In the genomic region with DNA sequence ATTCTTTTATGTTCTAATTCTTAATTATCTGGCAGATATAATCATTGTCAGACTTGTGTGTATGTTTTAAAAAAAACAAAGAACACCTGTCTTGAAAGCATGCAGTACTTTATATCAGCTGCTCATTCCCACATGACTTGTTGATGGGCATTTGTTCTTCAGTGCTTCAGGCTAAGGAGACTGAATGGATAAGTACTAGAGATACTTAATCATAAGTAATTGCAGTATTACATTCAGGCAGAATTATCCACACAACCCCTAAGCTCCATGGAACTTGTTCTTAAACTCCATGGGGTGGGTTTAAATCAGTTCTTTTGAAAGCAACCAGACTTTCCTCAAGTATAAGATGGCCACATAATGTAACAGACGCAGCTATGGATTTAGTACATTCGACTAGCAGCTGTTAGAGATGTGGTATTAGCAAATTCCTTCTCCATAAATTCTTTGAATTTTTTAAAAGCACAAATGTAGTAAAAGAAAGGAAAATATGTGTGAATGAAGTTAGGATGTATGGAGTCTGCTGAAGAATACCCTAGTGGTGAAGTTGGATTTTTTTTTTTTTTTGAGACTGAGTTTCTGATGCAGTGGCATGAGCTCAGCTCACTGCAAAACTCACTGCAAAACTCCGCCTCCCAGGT, we compare ENCODE assay signal across 1 cellular context.
TF ChIP-seq lines count a peak whose summit lies in the region.

No MANE protein-coding gene starts in this region.

TF ChIP-seq in SK-N-SH, 30 proteins besides CTCF, POLR2A, EP300 and RAD21 (continued from another document):
- TF ChIP-seq, protein P1, sequence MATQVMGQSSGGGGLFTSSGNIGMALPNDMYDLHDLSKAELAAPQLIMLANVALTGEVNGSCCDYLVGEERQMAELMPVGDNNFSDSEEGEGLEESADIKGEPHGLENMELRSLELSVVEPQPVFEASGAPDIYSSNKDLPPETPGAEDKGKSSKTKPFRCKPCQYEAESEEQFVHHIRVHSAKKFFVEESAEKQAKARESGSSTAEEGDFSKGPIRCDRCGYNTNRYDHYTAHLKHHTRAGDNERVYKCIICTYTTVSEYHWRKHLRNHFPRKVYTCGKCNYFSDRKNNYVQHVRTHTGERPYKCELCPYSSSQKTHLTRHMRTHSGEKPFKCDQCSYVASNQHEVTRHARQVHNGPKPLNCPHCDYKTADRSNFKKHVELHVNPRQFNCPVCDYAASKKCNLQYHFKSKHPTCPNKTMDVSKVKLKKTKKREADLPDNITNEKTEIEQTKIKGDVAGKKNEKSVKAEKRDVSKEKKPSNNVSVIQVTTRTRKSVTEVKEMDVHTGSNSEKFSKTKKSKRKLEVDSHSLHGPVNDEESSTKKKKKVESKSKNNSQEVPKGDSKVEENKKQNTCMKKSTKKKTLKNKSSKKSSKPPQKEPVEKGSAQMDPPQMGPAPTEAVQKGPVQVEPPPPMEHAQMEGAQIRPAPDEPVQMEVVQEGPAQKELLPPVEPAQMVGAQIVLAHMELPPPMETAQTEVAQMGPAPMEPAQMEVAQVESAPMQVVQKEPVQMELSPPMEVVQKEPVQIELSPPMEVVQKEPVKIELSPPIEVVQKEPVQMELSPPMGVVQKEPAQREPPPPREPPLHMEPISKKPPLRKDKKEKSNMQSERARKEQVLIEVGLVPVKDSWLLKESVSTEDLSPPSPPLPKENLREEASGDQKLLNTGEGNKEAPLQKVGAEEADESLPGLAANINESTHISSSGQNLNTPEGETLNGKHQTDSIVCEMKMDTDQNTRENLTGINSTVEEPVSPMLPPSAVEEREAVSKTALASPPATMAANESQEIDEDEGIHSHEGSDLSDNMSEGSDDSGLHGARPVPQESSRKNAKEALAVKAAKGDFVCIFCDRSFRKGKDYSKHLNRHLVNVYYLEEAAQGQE (IDR thresholded peaks at IDR 0.05; ENCODE audit: low read depth, low read length), result no peak
- TF ChIP-seq FOXM1 (IDR thresholded peaks at IDR 0.05; ENCODE audit: low read depth) (no peak), NFIC (IDR thresholded peaks at IDR 0.05; ENCODE audit: borderline replicate concordance) (no peak), JUND (IDR thresholded peaks at IDR 0.05) (no peak), NRF1 (IDR thresholded peaks at IDR 0.05; ENCODE audit: low read depth, low read length) (no peak), SIN3A (IDR thresholded peaks at IDR 0.05; ENCODE audit: borderline replicate concordance, low read depth, low read length) (no peak)
